16 cellular contexts compared by ENCODE assay signal in the genomic region with DNA sequence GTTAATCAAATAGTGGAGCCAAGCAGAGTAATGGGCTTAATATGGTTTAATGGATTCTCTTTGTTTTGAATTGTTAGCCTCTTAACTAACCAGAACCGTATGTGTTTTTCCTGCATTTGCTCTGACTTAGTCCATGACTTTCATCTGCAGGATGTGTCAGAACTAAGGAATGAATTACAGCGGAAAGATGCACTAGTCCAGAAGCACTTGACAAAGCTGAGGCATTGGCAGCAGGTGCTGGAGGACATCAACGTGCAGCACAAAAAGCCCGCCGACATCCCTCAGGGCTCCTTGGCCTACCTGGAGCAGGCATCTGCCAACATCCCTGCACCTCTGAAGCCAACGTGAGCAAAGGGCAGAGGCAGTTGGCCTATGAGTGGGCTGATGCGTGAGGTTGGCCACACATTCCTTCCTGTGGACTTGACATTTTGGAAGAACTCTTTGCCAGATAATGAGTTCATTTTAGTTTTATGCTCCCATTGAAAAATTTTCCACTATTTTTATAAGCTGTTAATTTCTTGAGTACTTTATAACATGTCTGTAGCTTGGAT.
"Had no signal": no experiment of that assay in that cellular context is flagged by ENCODE, and none has a peak within 500 bp of the region (broad histone marks: within the 10 kb centered on the region; RNA-seq: fewer than 3 reads in every experiment).

No MANE protein-coding gene starts in this region.

- H3K27me3 Mint-ChIP-seq: activated B cell treated with CpG ODN at 0.5 μM for 24 hours; activated CD4-positive, alpha-beta T cell treated with anti-CD3 and anti-CD28 coated beads, Interleukin-2, amount 10 ng/mL, durations not matched to agents 7 days and 5 days; effector memory CD8-positive, alpha-beta T cell; naive thymus-derived CD8-positive, alpha-beta T cell had no signal

- DNase-seq: activated B cell treated with CpG ODN at 0.5 μM for 24 hours; activated CD4-positive, alpha-beta T cell treated with anti-CD3 and anti-CD28 coated beads, Interleukin-2, amount 10 ng/mL, durations not matched to agents 7 days and 5 days; activated naive CD4-positive, alpha-beta T cell; activated T-cell treated with anti-CD3 and anti-CD28 coated beads, Interleukin-2, amount 50 U/mL, for 48 hours; effector memory CD8-positive, alpha-beta T cell; foreskin keratinocyte; heart left ventricle; islet precursor cell; mammary epithelial cell; mucosa of descending colon; naive thymus-derived CD8-positive, alpha-beta T cell; posterior cingulate gyrus; right cardiac atrium had no signal

- H3K9me3 Mint-ChIP-seq: activated B cell treated with CpG ODN at 0.5 μM for 24 hours; activated CD4-positive, alpha-beta T cell treated with anti-CD3 and anti-CD28 coated beads, Interleukin-2, amount 10 ng/mL, durations not matched to agents 7 days and 5 days; brain; effector memory CD8-positive, alpha-beta T cell; naive thymus-derived CD8-positive, alpha-beta T cell; T-helper 1 cell treated with Interleukin-12 subunit alpha and Interleukin-12 subunit beta and Interleukin-4 antibody, amounts not matched to agents 30 μg/mL and 1 μg/mL, for 36 hours had no signal

- ATAC-seq: effector memory CD8-positive, alpha-beta T cell; foreskin keratinocyte; heart left ventricle; left lobe of liver; mucosa of descending colon; naive thymus-derived CD8-positive, alpha-beta T cell; right cardiac atrium had no signal

- H3K4me3 Mint-ChIP-seq: activated B cell treated with CpG ODN at 0.5 μM for 24 hours; activated CD4-positive, alpha-beta T cell treated with anti-CD3 and anti-CD28 coated beads, Interleukin-2, amount 10 ng/mL, durations not matched to agents 7 days and 5 days; brain; effector memory CD8-positive, alpha-beta T cell; naive thymus-derived CD8-positive, alpha-beta T cell; T-helper 1 cell treated with Interleukin-12 subunit alpha and Interleukin-12 subunit beta and Interleukin-4 antibody, amounts not matched to agents 30 μg/mL and 1 μg/mL, for 36 hours had no signal

- H3K27ac Mint-ChIP-seq: activated B cell treated with CpG ODN at 0.5 μM for 24 hours; activated CD4-positive, alpha-beta T cell treated with anti-CD3 and anti-CD28 coated beads, Interleukin-2, amount 10 ng/mL, durations not matched to agents 7 days and 5 days; T-helper 1 cell treated with Interleukin-12 subunit alpha and Interleukin-12 subunit beta and Interleukin-4 antibody, amounts not matched to agents 30 μg/mL and 1 μg/mL, for 36 hours had no signal
